Comparison of ENCODE assay signal across 18 cellular contexts in the genomic region with DNA sequence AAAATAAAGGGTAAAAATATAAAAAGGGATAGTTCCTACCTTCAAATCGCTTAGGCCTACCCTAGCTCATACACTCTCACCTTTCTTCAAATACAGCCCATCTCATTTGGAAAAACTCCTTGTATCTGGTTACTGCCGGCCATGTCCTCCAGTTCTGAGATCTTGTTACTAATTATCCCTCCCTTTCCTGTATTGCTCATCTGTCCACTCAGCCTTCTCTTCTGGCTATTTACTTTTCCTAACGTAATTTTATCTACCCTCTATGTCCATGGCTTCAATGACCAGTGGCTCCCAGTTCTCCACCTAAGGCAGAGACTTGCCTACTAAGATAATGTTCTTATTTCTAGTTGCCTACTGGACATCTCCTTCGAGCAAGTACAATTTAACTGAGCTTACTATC.
"Had no signal": no experiment of that assay in that cellular context is flagged by ENCODE, and none has a peak within 500 bp of the region (broad histone marks: within the 10 kb centered on the region; RNA-seq: fewer than 3 reads in every experiment).

No MANE protein-coding gene starts in this region.

- DNase-seq: activated CD4-positive, alpha-beta T cell treated with anti-CD3 and anti-CD28 coated beads, Interleukin-2, amount 10 ng/mL, durations not matched to agents 24 days and 14 days; activated CD4-positive, CD25-positive, alpha-beta regulatory T cell; activated CD8-positive, alpha-beta memory T cell treated with anti-CD3 and anti-CD28 coated beads, Interleukin-2, amount 50 U/mL, for 48 hours; activated gamma-delta T cell; activated naive CD8-positive, alpha-beta T cell treated with anti-CD3 and anti-CD28 coated beads for 36 hours; activated T-cell treated with anti-CD3 and anti-CD28 coated beads, Interleukin-2, amount 50 U/mL, for 72 hours; aorta; cerebellar nuclear complex; effector memory CD4-positive, alpha-beta T cell; heart left ventricle; mammary epithelial cell; naive B cell; retina had no signal

- H3K4me1 Mint-ChIP-seq: naive B cell had no signal

- H3K27ac ChIP-seq: heart left ventricle, neutrophil, parathyroid adenoma, thoracic aorta had no signal

- H3K27me3 ChIP-seq: heart left ventricle, neutrophil had no signal

- H3K4me3 Mint-ChIP-seq: activated CD4-positive, alpha-beta T cell treated with anti-CD3 and anti-CD28 coated beads, Interleukin-2, amount 10 ng/mL, durations not matched to agents 24 days and 14 days; activated naive CD8-positive, alpha-beta T cell treated with anti-CD3 and anti-CD28 coated beads for 36 hours; activated T-cell treated with anti-CD3 and anti-CD28 coated beads, Interleukin-2, amount 50 U/mL, for 72 hours; dendritic cell treated with granulocyte-macrophage colony-stimulating factor and Interleukin-4, amounts not matched to agents 40 ng/mL and 50 ng/mL, for 4 days; naive B cell; stimulated activated effector memory CD8-positive, alpha-beta T cell treated with anti-CD3 and anti-CD28 coated beads, Interleukin-12 subunit alpha, Interleukin-12 subunit beta, amount 100 ng/mL, for 72 hours had no signal

- H3K36me3 ChIP-seq: heart left ventricle, neutrophil, thoracic aorta had no signal

- H3K27me3 Mint-ChIP-seq: activated CD4-positive, alpha-beta T cell treated with anti-CD3 and anti-CD28 coated beads, Interleukin-2, amount 10 ng/mL, durations not matched to agents 24 days and 14 days; activated naive CD8-positive, alpha-beta T cell treated with anti-CD3 and anti-CD28 coated beads for 36 hours; naive B cell had no signal

- H3K79me2 ChIP-seq: parathyroid adenoma had no signal

- H3K36me3 Mint-ChIP-seq: activated naive CD8-positive, alpha-beta T cell treated with anti-CD3 and anti-CD28 coated beads for 36 hours; naive B cell; stimulated activated effector memory CD8-positive, alpha-beta T cell treated with anti-CD3 and anti-CD28 coated beads, Interleukin-12 subunit alpha, Interleukin-12 subunit beta, amount 100 ng/mL, for 72 hours had no signal

- H3K9me3 ChIP-seq: heart left ventricle, neutrophil, thoracic aorta had no signal

- H3K27ac Mint-ChIP-seq: activated CD4-positive, alpha-beta T cell treated with anti-CD3 and anti-CD28 coated beads, Interleukin-2, amount 10 ng/mL, durations not matched to agents 24 days and 14 days; activated naive CD8-positive, alpha-beta T cell treated with anti-CD3 and anti-CD28 coated beads for 36 hours; activated T-cell treated with anti-CD3 and anti-CD28 coated beads, Interleukin-2, amount 50 U/mL, for 72 hours; dendritic cell treated with granulocyte-macrophage colony-stimulating factor and Interleukin-4, amounts not matched to agents 40 ng/mL and 50 ng/mL, for 4 days; naive B cell; stimulated activated effector memory CD8-positive, alpha-beta T cell treated with anti-CD3 and anti-CD28 coated beads, Interleukin-12 subunit alpha, Interleukin-12 subunit beta, amount 100 ng/mL, for 72 hours had no signal

- H3K4me1 ChIP-seq: parathyroid adenoma had no signal

- H3K9me3 Mint-ChIP-seq: activated naive CD8-positive, alpha-beta T cell treated with anti-CD3 and anti-CD28 coated beads for 36 hours; activated T-cell treated with anti-CD3 and anti-CD28 coated beads, Interleukin-2, amount 50 U/mL, for 72 hours; dendritic cell treated with granulocyte-macrophage colony-stimulating factor and Interleukin-4, amounts not matched to agents 40 ng/mL and 50 ng/mL, for 4 days; naive B cell; stimulated activated effector memory CD8-positive, alpha-beta T cell treated with anti-CD3 and anti-CD28 coated beads, Interleukin-12 subunit alpha, Interleukin-12 subunit beta, amount 100 ng/mL, for 72 hours had no signal

- H3K4me3 ChIP-seq: heart left ventricle, thoracic aorta had no signal

- H2AFZ ChIP-seq: parathyroid adenoma had no signal
